1 cellular context compared by ENCODE assay signal in the genomic region with DNA sequence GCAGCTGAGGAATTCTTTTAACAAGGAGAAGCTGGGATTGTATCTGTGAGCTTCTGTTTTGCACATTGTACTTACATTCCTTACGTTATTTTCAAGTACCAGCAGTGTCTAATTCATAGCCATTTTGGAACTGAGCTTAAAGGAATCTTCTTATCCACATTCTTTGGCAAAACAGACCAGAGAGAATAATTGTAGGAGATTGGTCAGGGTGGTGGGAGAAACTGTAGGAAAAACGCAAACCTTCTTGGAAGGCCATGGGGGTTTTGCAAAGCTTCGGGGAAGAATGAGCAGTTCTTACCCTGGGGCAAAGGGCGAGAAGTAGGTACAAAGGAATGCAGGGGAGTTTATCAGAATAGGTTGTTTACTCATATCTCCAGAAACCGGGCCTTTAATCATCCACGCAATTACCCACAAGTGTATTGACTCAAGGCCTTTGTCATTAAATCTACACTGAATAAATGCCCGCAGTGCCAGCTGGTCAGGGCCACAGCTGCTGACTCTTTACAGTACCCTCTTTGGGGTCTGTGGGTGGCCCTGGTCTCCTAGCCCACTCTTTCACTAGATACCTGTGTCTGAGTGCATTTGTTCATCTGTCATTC.
A peak's percentile ranks its signal among the peaks of the same experiment; 100 is the strongest.
TF ChIP-seq lines count a peak whose summit lies in the region.

No MANE protein-coding gene starts in this region.

TF ChIP-seq in HepG2, 621 proteins besides CTCF, POLR2A, EP300 and RAD21 (continued from another document and continues in another):
- TF ChIP-seq, protein P1, sequence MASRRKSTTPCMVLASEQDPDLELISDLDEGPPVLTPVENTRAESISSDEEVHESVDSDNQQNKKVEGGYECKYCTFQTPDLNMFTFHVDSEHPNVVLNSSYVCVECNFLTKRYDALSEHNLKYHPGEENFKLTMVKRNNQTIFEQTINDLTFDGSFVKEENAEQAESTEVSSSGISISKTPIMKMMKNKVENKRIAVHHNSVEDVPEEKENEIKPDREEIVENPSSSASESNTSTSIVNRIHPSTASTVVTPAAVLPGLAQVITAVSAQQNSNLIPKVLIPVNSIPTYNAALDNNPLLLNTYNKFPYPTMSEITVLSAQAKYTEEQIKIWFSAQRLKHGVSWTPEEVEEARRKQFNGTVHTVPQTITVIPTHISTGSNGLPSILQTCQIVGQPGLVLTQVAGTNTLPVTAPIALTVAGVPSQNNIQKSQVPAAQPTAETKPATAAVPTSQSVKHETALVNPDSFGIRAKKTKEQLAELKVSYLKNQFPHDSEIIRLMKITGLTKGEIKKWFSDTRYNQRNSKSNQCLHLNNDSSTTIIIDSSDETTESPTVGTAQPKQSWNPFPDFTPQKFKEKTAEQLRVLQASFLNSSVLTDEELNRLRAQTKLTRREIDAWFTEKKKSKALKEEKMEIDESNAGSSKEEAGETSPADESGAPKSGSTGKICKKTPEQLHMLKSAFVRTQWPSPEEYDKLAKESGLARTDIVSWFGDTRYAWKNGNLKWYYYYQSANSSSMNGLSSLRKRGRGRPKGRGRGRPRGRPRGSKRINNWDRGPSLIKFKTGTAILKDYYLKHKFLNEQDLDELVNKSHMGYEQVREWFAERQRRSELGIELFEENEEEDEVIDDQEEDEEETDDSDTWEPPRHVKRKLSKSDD (CRISPR knock-in tag; IDR thresholded peaks at IDR 0.05; ENCODE audit: low read depth): no peak
- TF ChIP-seq, protein P2, sequence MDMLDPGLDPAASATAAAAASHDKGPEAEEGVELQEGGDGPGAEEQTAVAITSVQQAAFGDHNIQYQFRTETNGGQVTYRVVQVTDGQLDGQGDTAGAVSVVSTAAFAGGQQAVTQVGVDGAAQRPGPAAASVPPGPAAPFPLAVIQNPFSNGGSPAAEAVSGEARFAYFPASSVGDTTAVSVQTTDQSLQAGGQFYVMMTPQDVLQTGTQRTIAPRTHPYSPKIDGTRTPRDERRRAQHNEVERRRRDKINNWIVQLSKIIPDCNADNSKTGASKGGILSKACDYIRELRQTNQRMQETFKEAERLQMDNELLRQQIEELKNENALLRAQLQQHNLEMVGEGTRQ (IDR thresholded peaks at IDR 0.05; ENCODE audit: low read depth, low read length): no peak
- TF ChIP-seq, protein P2 (CRISPR knock-in tag; IDR thresholded peaks at IDR 0.05; ENCODE audit: borderline replicate concordance): no peak
- no peak for TF ChIP-seq ZNF556 (CRISPR knock-in tag; IDR thresholded peaks at IDR 0.05; ENCODE audit: borderline replicate concordance)
- TF ChIP-seq RCOR2 (CRISPR knock-in tag; IDR thresholded peaks at IDR 0.05): no peak
- TF ChIP-seq MXD4 (CRISPR knock-in tag; IDR thresholded peaks at IDR 0.05): no peak
- TF ChIP-seq, protein P3, sequence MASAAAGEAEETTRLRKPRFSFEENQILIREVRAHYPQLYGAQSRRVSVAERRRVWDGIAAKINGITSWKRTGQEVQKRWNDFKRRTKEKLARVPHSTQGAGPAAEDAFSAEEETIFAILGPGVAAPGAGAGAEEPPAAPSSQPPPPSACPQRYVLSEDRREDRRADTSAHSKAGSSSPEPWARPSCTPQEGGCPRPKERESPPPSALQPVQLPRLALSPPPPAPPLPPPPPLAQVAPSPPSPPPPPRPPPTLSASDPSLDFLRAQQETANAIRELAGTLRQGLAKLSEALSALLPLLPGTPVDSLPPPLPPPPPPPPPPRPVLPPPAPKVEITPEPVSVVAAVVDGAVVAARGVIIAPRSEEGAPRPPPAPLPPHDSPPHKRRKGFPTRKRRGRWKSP (CRISPR knock-in tag; IDR thresholded peaks at IDR 0.05): no peak
- TF ChIP-seq SRSF1 (optimal IDR thresholded peaks at IDR 0.05; ENCODE audit: low read depth, low read length): no peak
- TF ChIP-seq ISL2 (CRISPR knock-in tag; IDR thresholded peaks at IDR 0.05): peak; percentile 74
- peak; percentile 26; the same call in 1 of the 2 replicates for TF ChIP-seq TCF7 (IDR thresholded peaks at IDR 0.05; ENCODE audit: low read depth)
- TF ChIP-seq, protein P4, sequence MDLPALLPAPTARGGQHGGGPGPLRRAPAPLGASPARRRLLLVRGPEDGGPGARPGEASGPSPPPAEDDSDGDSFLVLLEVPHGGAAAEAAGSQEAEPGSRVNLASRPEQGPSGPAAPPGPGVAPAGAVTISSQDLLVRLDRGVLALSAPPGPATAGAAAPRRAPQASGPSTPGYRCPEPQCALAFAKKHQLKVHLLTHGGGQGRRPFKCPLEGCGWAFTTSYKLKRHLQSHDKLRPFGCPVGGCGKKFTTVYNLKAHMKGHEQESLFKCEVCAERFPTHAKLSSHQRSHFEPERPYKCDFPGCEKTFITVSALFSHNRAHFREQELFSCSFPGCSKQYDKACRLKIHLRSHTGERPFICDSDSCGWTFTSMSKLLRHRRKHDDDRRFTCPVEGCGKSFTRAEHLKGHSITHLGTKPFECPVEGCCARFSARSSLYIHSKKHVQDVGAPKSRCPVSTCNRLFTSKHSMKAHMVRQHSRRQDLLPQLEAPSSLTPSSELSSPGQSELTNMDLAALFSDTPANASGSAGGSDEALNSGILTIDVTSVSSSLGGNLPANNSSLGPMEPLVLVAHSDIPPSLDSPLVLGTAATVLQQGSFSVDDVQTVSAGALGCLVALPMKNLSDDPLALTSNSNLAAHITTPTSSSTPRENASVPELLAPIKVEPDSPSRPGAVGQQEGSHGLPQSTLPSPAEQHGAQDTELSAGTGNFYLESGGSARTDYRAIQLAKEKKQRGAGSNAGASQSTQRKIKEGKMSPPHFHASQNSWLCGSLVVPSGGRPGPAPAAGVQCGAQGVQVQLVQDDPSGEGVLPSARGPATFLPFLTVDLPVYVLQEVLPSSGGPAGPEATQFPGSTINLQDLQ (CRISPR knock-in tag; IDR thresholded peaks at IDR 0.05): no peak
- no peak for TF ChIP-seq FOXA1 (IDR thresholded peaks at IDR 0.05)
- TF ChIP-seq FOXA1 (CRISPR knock-in tag; IDR thresholded peaks at IDR 0.05): peak; percentile 26; the same call in 1 of the 2 replicates
- TF ChIP-seq, protein P5, sequence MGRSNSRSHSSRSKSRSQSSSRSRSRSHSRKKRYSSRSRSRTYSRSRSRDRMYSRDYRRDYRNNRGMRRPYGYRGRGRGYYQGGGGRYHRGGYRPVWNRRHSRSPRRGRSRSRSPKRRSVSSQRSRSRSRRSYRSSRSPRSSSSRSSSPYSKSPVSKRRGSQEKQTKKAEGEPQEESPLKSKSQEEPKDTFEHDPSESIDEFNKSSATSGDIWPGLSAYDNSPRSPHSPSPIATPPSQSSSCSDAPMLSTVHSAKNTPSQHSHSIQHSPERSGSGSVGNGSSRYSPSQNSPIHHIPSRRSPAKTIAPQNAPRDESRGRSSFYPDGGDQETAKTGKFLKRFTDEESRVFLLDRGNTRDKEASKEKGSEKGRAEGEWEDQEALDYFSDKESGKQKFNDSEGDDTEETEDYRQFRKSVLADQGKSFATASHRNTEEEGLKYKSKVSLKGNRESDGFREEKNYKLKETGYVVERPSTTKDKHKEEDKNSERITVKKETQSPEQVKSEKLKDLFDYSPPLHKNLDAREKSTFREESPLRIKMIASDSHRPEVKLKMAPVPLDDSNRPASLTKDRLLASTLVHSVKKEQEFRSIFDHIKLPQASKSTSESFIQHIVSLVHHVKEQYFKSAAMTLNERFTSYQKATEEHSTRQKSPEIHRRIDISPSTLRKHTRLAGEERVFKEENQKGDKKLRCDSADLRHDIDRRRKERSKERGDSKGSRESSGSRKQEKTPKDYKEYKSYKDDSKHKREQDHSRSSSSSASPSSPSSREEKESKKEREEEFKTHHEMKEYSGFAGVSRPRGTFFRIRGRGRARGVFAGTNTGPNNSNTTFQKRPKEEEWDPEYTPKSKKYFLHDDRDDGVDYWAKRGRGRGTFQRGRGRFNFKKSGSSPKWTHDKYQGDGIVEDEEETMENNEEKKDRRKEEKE (IDR thresholded peaks at IDR 0.05): no peak
- no peak for TF ChIP-seq SP140L (CRISPR knock-in tag; IDR thresholded peaks at IDR 0.05; ENCODE audit: borderline replicate concordance)
- TF ChIP-seq, protein P6, sequence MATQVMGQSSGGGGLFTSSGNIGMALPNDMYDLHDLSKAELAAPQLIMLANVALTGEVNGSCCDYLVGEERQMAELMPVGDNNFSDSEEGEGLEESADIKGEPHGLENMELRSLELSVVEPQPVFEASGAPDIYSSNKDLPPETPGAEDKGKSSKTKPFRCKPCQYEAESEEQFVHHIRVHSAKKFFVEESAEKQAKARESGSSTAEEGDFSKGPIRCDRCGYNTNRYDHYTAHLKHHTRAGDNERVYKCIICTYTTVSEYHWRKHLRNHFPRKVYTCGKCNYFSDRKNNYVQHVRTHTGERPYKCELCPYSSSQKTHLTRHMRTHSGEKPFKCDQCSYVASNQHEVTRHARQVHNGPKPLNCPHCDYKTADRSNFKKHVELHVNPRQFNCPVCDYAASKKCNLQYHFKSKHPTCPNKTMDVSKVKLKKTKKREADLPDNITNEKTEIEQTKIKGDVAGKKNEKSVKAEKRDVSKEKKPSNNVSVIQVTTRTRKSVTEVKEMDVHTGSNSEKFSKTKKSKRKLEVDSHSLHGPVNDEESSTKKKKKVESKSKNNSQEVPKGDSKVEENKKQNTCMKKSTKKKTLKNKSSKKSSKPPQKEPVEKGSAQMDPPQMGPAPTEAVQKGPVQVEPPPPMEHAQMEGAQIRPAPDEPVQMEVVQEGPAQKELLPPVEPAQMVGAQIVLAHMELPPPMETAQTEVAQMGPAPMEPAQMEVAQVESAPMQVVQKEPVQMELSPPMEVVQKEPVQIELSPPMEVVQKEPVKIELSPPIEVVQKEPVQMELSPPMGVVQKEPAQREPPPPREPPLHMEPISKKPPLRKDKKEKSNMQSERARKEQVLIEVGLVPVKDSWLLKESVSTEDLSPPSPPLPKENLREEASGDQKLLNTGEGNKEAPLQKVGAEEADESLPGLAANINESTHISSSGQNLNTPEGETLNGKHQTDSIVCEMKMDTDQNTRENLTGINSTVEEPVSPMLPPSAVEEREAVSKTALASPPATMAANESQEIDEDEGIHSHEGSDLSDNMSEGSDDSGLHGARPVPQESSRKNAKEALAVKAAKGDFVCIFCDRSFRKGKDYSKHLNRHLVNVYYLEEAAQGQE (IDR thresholded peaks at IDR 0.05; ENCODE audit: borderline replicate concordance in 1 of 2, low read depth in 1 of 2, low read length in 2 of 2): no peak
- no peak for TF ChIP-seq CC2D1A (CRISPR knock-in tag; IDR thresholded peaks at IDR 0.05)
- TF ChIP-seq, protein P7, sequence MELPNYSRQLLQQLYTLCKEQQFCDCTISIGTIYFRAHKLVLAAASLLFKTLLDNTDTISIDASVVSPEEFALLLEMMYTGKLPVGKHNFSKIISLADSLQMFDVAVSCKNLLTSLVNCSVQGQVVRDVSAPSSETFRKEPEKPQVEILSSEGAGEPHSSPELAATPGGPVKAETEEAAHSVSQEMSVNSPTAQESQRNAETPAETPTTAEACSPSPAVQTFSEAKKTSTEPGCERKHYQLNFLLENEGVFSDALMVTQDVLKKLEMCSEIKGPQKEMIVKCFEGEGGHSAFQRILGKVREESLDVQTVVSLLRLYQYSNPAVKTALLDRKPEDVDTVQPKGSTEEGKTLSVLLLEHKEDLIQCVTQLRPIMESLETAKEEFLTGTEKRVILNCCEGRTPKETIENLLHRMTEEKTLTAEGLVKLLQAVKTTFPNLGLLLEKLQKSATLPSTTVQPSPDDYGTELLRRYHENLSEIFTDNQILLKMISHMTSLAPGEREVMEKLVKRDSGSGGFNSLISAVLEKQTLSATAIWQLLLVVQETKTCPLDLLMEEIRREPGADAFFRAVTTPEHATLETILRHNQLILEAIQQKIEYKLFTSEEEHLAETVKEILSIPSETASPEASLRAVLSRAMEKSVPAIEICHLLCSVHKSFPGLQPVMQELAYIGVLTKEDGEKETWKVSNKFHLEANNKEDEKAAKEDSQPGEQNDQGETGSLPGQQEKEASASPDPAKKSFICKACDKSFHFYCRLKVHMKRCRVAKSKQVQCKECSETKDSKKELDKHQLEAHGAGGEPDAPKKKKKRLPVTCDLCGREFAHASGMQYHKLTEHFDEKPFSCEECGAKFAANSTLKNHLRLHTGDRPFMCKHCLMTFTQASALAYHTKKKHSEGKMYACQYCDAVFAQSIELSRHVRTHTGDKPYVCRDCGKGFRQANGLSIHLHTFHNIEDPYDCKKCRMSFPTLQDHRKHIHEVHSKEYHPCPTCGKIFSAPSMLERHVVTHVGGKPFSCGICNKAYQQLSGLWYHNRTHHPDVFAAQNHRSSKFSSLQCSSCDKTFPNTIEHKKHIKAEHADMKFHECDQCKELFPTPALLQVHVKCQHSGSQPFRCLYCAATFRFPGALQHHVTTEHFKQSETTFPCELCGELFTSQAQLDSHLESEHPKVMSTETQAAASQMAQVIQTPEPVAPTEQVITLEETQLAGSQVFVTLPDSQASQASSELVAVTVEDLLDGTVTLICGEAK (IDR thresholded peaks at IDR 0.05): no peak
- TF ChIP-seq, protein P7 (CRISPR knock-in tag; IDR thresholded peaks at IDR 0.05): no peak
- 0 out of 2 replicates have a peak, but pooled peaks have one; percentile 8 for TF ChIP-seq FOXA3 (CRISPR knock-in tag; IDR thresholded peaks at IDR 0.05)
- TF ChIP-seq SETDB1 (CRISPR knock-in tag; IDR thresholded peaks at IDR 0.05; ENCODE audit: borderline replicate concordance): peak; percentile 53; the same call in 1 of the 2 replicates
- TF ChIP-seq ZNF253 (CRISPR knock-in tag; IDR thresholded peaks at IDR 0.05; ENCODE audit: borderline replicate concordance): peak; percentile 98; the same call in 1 of the 2 replicates
- no peak for TF ChIP-seq NR2F1 (CRISPR knock-in tag; IDR thresholded peaks at IDR 0.05)
